34 cellular contexts compared by ENCODE assay signal in the genomic region with DNA sequence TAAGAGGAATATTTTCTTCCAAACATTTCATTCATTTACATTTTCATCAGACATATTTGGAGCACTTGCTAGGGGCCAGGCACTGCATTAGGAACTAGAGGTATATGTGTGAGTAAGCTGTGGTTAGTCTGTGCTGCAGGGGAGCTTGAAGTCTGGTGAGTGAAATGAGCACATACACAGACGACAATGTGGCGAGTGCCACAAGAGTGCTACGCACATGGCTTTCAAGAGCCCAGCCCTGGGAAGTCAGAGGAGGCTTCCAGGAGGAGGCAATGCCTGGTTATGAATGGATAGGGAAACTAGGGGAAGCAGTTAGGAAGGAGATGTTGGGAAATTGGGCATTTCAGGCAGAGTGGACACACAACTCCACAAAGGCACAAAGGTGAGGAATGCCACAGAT.
"Had no signal": no experiment of that assay in that cellular context is flagged by ENCODE, and none has a peak within 500 bp of the region (broad histone marks: within the 10 kb centered on the region; RNA-seq: fewer than 3 reads in every experiment).

No MANE protein-coding gene starts in this region.

- ATAC-seq: activated CD8-positive, alpha-beta T cell treated with anti-CD3 and anti-CD28 coated beads for 36 hours; activated naive CD4-positive, alpha-beta T cell treated with anti-CD3 and anti-CD28 coated beads, Interleukin-2, amount 50 U/mL, for 72 hours; activated T-cell treated with anti-CD3 and anti-CD28 coated beads, Interleukin-2, amount 50 U/mL, for 4 hours; activated T-cell treated with anti-CD3 and anti-CD28 coated beads, Interleukin-2, amount 50 U/mL, for 72 hours; activated T-helper 17 cell treated with anti-CD3 and anti-CD28 coated beads, Interleukin-2, amount 50 U/mL, for 72 hours; body of pancreas; T-cell had no signal

- H3K27me3 ChIP-seq: adrenal gland, body of pancreas, brain microvascular endothelial cell had no signal

- H3K4me3 ChIP-seq: adrenal gland, body of pancreas, breast epithelium had no signal

- H3K36me3 ChIP-seq: adrenal gland, brain microvascular endothelial cell, breast epithelium had no signal

- H3K27ac ChIP-seq: adrenal gland, body of pancreas, brain microvascular endothelial cell, breast epithelium, VCaP had no signal

- H3K9me3 ChIP-seq: adrenal gland, body of pancreas, breast epithelium had no signal

- DNase-seq: activated B cell treated with CpG ODN at 0.5 μM for 24 hours; activated CD4-positive, alpha-beta memory T cell treated with anti-CD3 and anti-CD28 coated beads for 36 hours; activated CD4-positive, alpha-beta T cell treated with anti-CD3 and anti-CD28 coated beads for 4 hours; activated CD4-positive, alpha-beta T cell treated with anti-CD3 and anti-CD28 coated beads, Interleukin-2, amount 10 ng/mL, durations not matched to agents 24 days and 14 days; activated CD4-positive, alpha-beta T cell treated with anti-CD3 and anti-CD28 coated beads, Interleukin-2, amount 50 U/mL, for 1 hour; activated CD4-positive, alpha-beta T cell treated with anti-CD3 and anti-CD28 coated beads, Interleukin-2, amount 50 U/mL, for 4 hours; activated CD4-positive, CD25-positive, alpha-beta regulatory T cell treated with anti-CD3 and anti-CD28 coated beads, Interleukin-2, amount 50 U/mL, for 72 hours; activated CD8-positive, alpha-beta memory T cell treated with anti-CD3 and anti-CD28 coated beads, Interleukin-2, amount 50 U/mL, for 4 hours; activated CD8-positive, alpha-beta T cell treated with anti-CD3 and anti-CD28 coated beads for 36 hours; activated effector memory CD4-positive, alpha-beta T cell treated with anti-CD3 and anti-CD28 coated beads, Interleukin-2, amount 50 U/mL, for 16 hours; activated gamma-delta T cell treated with Interleukin-2 at 50 U/mL for 16 hours; activated naive CD4-positive, alpha-beta T cell; activated naive CD4-positive, alpha-beta T cell treated with anti-CD3 and anti-CD28 coated beads for 36 hours; activated naive CD4-positive, alpha-beta T cell treated with anti-CD3 and anti-CD28 coated beads, Interleukin-2, amount 50 U/mL, for 16 hours; activated naive CD8-positive, alpha-beta T cell treated with anti-CD3 and anti-CD28 coated beads for 36 hours; activated T-cell treated with anti-CD3 and anti-CD28 coated beads for 4 hours; activated T-cell treated with anti-CD3 and anti-CD28 coated beads, Interleukin-2, amount 50 U/mL, for 1 hour; activated T-cell treated with anti-CD3 and anti-CD28 coated beads, Interleukin-2, amount 50 U/mL, for 4 hours; activated T-cell treated with anti-CD3 and anti-CD28 coated beads, Interleukin-2, amount 50 U/mL, for 72 hours; adrenal gland; amniotic stem cell; aorta; body of pancreas; brain microvascular endothelial cell; central memory CD4-positive, alpha-beta T cell; T-cell; T-helper 2 cell; T-helper 9 cell had no signal

- H3K4me1 ChIP-seq: adrenal gland, body of pancreas, breast epithelium had no signal

- FAIRE-seq: astrocyte, TTC549 had no signal
